In the genomic region with DNA sequence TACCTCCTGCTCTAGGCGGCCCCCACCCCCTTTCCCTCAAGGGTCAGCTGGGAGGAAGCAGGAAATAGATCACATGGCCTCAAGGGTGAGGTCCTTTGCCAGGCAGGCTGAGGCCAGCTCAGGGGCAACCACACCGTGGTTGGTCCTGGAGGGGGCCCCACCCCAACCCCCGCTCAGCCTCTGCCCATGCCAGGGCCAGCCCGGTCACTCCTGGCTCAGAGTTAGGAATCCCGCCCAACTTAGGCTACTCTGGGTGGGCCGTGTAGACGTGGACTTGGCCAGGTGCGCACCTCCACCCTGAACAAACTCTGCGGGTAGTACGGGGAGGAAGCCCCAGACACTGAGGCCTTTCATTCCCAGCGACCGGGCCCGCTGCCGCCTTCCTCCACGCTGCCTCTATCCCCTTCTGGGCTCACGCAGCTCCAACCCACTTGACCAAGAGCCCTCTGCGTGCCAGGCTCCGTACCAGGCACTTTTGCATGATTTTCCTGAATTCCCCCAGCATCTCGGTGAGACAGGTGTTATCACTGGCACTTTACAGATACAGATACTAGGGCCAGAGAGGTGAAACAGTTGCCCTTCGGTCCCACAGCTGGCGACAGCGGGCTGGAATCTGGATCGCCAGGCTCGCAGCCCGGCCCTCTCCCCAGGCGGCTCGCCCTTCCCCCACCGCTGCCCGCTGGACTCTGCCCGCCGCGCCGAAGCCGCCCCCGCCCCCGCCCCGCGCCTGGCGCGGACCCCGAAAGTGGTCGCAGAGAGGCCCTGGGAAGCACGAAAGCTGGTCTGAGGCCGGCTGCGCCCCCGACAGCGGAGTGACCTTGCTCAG, we compare ENCODE assay signal across 1 cellular context.
TF ChIP-seq lines count a peak whose summit lies in the region.

No MANE protein-coding gene starts in this region.

TF ChIP-seq in K562, 482 proteins besides CTCF, POLR2A, EP300 and RAD21 (continues in another document):
- TF ChIP-seq KLF6 (CRISPR knock-in tag; IDR thresholded peaks at IDR 0.05; ENCODE audit: borderline replicate concordance) (peak; percentile 56; the same call in 1 of the 2 replicates), MYNN (IDR thresholded peaks at IDR 0.05) (peak; percentile 81; the same call in 1 of the 2 replicates), MYNN (CRISPR knock-in tag; IDR thresholded peaks at IDR 0.05) (no peak), PPARD (CRISPR knock-in tag; IDR thresholded peaks at IDR 0.05) (no peak), PHF21A (IDR thresholded peaks at IDR 0.05; ENCODE audit: borderline replicate concordance, low read depth) (no peak), ELK1 (CRISPR knock-in tag; IDR thresholded peaks at IDR 0.05) (no peak), PTTG1 (tag; IDR thresholded peaks at IDR 0.05; ENCODE audit: low read depth) (no peak), XRCC3 (IDR thresholded peaks at IDR 0.05) (no peak), CXXC5 (CRISPR knock-in tag; IDR thresholded peaks at IDR 0.05) (peak; percentile 49; the same call in 1 of the 2 replicates), JUN (IDR thresholded peaks at IDR 0.05; ENCODE audit: borderline replicate concordance, low read depth, low read length) (peak; percentile 53; the same call in 1 of the 2 replicates), JUN (CRISPR knock-in tag; IDR thresholded peaks at IDR 0.05; ENCODE audit: borderline replicate concordance) (no peak), PHB (CRISPR knock-in tag; IDR thresholded peaks at IDR 0.05) (no peak), NFE2L1 (tag; IDR thresholded peaks at IDR 0.05; ENCODE audit: borderline replicate concordance, low read depth) (no peak), ZNF140 (CRISPR knock-in tag; IDR thresholded peaks at IDR 0.05) (no peak), TRIM24 (IDR thresholded peaks at IDR 0.05) (no peak), MEIS2 (IDR thresholded peaks at IDR 0.05; ENCODE audit: partially characterized antibody) (no peak), CBX5 (IDR thresholded peaks at IDR 0.05; ENCODE audit: borderline replicate concordance, low read depth) (no peak), ZBTB9 (CRISPR knock-in tag; IDR thresholded peaks at IDR 0.05) (peak; percentile 84), SMARCA5 (IDR thresholded peaks at IDR 0.05) (no peak), GABPB1 (CRISPR knock-in tag; IDR thresholded peaks at IDR 0.05) (no peak), SOX6 (IDR thresholded peaks at IDR 0.05) (no peak), HMGXB4 (CRISPR knock-in tag; IDR thresholded peaks at IDR 0.05) (0 out of 2 replicates have a peak, but pooled peaks have one; percentile 13), ZNF551 (CRISPR knock-in tag; IDR thresholded peaks at IDR 0.05) (no peak), GABPA (tag; conservative IDR thresholded peaks at IDR 0.05; ENCODE audit: low read depth) (peak; percentile 51), MCM2 (IDR thresholded peaks at IDR 0.05; ENCODE audit: low read depth) (no peak), CTBP1 (IDR thresholded peaks at IDR 0.05; ENCODE audit: borderline replicate concordance) (no peak), POLR2H (tag; IDR thresholded peaks at IDR 0.05; ENCODE audit: low read depth) (no peak), POLR2B (IDR thresholded peaks at IDR 0.05; ENCODE audit: low read depth, partially characterized antibody) (peak; percentile 64), ZNF707 (CRISPR knock-in tag; conservative IDR thresholded peaks at IDR 0.05) (no peak), RBM17 (IDR thresholded peaks at IDR 0.05; ENCODE audit: borderline replicate concordance, low read depth, low read length) (no peak), MBD1 (CRISPR knock-in tag; IDR thresholded peaks at IDR 0.05) (no peak), GTF2F1 (IDR thresholded peaks at IDR 0.05; ENCODE audit: low read depth, low read length) (no peak), ZNF583 (CRISPR knock-in tag; IDR thresholded peaks at IDR 0.05) (0 out of 2 replicates have a peak, but pooled peaks have one; percentile 23), TCFL5 (CRISPR knock-in tag; conservative IDR thresholded peaks at IDR 0.05) (no peak), MAZ (CRISPR knock-in tag; conservative IDR thresholded peaks at IDR 0.05 in 1 of 2, IDR thresholded peaks at IDR 0.05 in 1 of 2) (peak; percentile 73 to 86), SMARCB1 (IDR thresholded peaks at IDR 0.05; ENCODE audit: insufficient read length, low read depth) (no peak), EHMT2 (IDR thresholded peaks at IDR 0.05) (no peak), PTRF (tag; IDR thresholded peaks at IDR 0.05) (no peak), NKRF (IDR thresholded peaks at IDR 0.05; ENCODE audit: borderline replicate concordance) (peak; percentile 71), LARP7 (IDR thresholded peaks at IDR 0.05) (no peak), ZNF699 (CRISPR knock-in tag; IDR thresholded peaks at IDR 0.05; ENCODE audit: insufficient replicate concordance) (no peak), EP400 (IDR thresholded peaks at IDR 0.05) (peak; percentile 81), E2F6 (IDR thresholded peaks at IDR 0.05; ENCODE audit: borderline replicate concordance in 1 of 2, extremely low read depth in 1 of 2, insufficient read depth in 1 of 2, insufficient read length in 1 of 2, low read depth in 1 of 2, low read length in 1 of 2, poor library complexity in 1 of 2, severe bottlenecking in 1 of 2) (peak in 1 of 2 experiments; percentile 74), BCOR (IDR thresholded peaks at IDR 0.05) (peak; percentile 20; the same call in 1 of the 2 replicates), ZNF217 (CRISPR knock-in tag; IDR thresholded peaks at IDR 0.05) (no peak), CBFA2T2 (conservative IDR thresholded peaks at IDR 0.05) (peak; percentile 62), ZNF3 (CRISPR knock-in tag; IDR thresholded peaks at IDR 0.05) (peak; percentile 85; the same call in 1 of the 2 replicates), SIN3A (IDR thresholded peaks at IDR 0.05; ENCODE audit: borderline replicate concordance in 2 of 2, control insufficient read depth in 1 of 2, low read depth in 2 of 2, low read length in 2 of 2) (peak; percentile 83 to 92; a peak in 3 of 4 replicates)
- TF ChIP-seq, protein P1, sequence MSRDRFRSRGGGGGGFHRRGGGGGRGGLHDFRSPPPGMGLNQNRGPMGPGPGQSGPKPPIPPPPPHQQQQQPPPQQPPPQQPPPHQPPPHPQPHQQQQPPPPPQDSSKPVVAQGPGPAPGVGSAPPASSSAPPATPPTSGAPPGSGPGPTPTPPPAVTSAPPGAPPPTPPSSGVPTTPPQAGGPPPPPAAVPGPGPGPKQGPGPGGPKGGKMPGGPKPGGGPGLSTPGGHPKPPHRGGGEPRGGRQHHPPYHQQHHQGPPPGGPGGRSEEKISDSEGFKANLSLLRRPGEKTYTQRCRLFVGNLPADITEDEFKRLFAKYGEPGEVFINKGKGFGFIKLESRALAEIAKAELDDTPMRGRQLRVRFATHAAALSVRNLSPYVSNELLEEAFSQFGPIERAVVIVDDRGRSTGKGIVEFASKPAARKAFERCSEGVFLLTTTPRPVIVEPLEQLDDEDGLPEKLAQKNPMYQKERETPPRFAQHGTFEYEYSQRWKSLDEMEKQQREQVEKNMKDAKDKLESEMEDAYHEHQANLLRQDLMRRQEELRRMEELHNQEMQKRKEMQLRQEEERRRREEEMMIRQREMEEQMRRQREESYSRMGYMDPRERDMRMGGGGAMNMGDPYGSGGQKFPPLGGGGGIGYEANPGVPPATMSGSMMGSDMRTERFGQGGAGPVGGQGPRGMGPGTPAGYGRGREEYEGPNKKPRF (IDR thresholded peaks at IDR 0.05; ENCODE audit: low read depth, low read length) = no peak
- TF ChIP-seq, protein P2, sequence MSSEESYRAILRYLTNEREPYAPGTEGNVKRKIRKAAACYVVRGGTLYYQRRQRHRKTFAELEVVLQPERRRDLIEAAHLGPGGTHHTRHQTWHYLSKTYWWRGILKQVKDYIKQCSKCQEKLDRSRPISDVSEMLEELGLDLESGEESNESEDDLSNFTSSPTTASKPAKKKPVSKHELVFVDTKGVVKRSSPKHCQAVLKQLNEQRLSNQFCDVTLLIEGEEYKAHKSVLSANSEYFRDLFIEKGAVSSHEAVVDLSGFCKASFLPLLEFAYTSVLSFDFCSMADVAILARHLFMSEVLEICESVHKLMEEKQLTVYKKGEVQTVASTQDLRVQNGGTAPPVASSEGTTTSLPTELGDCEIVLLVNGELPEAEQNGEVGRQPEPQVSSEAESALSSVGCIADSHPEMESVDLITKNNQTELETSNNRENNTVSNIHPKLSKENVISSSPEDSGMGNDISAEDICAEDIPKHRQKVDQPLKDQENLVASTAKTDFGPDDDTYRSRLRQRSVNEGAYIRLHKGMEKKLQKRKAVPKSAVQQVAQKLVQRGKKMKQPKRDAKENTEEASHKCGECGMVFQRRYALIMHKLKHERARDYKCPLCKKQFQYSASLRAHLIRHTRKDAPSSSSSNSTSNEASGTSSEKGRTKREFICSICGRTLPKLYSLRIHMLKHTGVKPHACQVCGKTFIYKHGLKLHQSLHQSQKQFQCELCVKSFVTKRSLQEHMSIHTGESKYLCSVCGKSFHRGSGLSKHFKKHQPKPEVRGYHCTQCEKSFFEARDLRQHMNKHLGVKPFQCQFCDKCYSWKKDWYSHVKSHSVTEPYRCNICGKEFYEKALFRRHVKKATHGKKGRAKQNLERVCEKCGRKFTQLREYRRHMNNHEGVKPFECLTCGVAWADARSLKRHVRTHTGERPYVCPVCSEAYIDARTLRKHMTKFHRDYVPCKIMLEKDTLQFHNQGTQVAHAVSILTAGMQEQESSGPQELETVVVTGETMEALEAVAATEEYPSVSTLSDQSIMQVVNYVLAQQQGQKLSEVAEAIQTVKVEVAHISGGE (CRISPR knock-in tag; IDR thresholded peaks at IDR 0.05) = peak in 1 of 3 experiments; percentile 65; a peak in 1 of 6 replicates
- TF ChIP-seq, protein P3, sequence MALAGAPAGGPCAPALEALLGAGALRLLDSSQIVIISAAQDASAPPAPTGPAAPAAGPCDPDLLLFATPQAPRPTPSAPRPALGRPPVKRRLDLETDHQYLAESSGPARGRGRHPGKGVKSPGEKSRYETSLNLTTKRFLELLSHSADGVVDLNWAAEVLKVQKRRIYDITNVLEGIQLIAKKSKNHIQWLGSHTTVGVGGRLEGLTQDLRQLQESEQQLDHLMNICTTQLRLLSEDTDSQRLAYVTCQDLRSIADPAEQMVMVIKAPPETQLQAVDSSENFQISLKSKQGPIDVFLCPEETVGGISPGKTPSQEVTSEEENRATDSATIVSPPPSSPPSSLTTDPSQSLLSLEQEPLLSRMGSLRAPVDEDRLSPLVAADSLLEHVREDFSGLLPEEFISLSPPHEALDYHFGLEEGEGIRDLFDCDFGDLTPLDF (CRISPR knock-in tag; IDR thresholded peaks at IDR 0.05) = peak; percentile 23; the same call in 1 of the 2 replicates
